ENCODE assay signal across 9 cellular contexts in the genomic region with DNA sequence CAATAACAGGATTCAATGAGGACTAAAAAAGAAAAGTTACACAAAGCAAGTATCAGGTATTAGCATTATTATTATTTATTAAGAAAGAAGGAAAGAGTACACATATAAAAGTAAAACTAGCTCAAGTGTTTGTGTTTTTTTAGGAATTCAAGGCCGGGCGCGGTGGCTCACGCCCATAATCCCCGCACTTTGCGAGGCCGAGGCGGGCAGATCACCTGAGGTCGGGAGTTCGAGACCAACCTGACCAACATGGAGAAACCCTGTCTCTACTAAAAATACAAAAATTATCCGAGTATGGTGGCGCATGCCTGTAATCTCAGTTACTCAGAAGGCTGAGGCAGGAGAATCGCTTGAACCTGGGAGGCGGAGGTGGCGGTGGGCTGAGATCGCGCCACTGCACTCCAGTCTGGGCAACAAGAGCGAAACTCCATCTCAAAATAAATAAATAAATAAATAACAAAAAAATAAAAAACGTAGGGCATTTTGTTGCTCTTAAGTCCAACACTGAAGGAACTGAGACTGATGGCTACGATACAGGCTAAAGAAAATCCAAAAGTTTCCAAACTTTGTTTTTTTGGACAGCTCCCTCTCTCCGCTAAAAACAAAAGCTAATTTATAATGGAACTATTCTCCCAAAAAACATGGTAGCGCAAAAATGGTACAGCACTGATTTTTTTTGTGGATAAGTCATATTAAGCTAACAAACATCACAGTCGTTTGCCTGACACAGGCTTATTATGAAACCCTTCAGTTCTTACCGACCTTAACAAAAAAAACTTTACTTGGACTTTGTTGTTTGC. TPM values are rescaled to one million over a fixed set of nuclear protein-coding genes. Genes with fewer than 3 reads are reported as not detected.
DNase-seq lines count a peak whose midpoint lies in the region; ATAC-seq and TF ChIP-seq lines count a peak whose summit lies in the region.
"Had no signal": no experiment of that assay in that cellular context is flagged by ENCODE, and none has a peak within 500 bp of the region (broad histone marks: within the 10 kb centered on the region; RNA-seq: fewer than 3 reads in every experiment).

No MANE protein-coding gene starts in this region.

- TF ChIP-seq CTCF in GM12865 (IDR thresholded peaks at IDR 0.05; ENCODE audit: insufficient read depth, low read depth, low read length, missing control alignments) (no peak), SU-DHL-6 (IDR thresholded peaks at IDR 0.05; ENCODE audit: insufficient read depth, low read length, poor library complexity, severe bottlenecking) (no peak)

- H3K79me2 ChIP-seq in SU-DHL-6 (ENCODE audit: insufficient read depth, low read length), result peaks cover 65% of the 10 kb centered on the region

- no peak overlapping the region for H2AFZ ChIP-seq in SU-DHL-6 (ENCODE audit: low read depth, low read length, severe bottlenecking)

- no peaks in the 10 kb centered on the region for H3K9me3 ChIP-seq in SU-DHL-6 (ENCODE audit: insufficient read depth, low read length)

- DNase-seq in GM12865 (ENCODE audit: low read depth) (no peak), fibroblast of peridontal ligament (ENCODE audit: extremely low read depth) (peak; percentile 15), skeletal muscle cell (ENCODE audit: low read depth) (no peak), A172 (ENCODE audit: low spot score) (no peak)
- DNase-seq: NCI-H1105 had no signal

- peak overlapping the region; percentile 76 for H3K9ac ChIP-seq in SU-DHL-6 (ENCODE audit: low read length)

- H3K27ac ChIP-seq in SU-DHL-6 (ENCODE audit: low read depth, low read length), result no peak overlapping the region

- no peaks in the 10 kb centered on the region for H3K36me3 ChIP-seq in SU-DHL-6 (ENCODE audit: low read length)

- no peak for ATAC-seq in activated CD4-positive, CD25-positive, alpha-beta regulatory T cell treated with anti-CD3 and anti-CD28 coated beads, Interleukin-2, amount 50 U/mL, for 24 hours
- ATAC-seq in HG03196 (IDR thresholded peaks at IDR 0.05; ENCODE audit: unreplicated experiment) (no peak), GM21360 (IDR thresholded peaks at IDR 0.05; ENCODE audit: unreplicated experiment) (no peak)

- no peaks in the 10 kb centered on the region; the same call in 1 of the 2 replicates for H4K20me1 ChIP-seq in SU-DHL-6 (ENCODE audit: low read depth, low read length)

- peak overlapping the region; percentile 84 for H3K4me2 ChIP-seq in SU-DHL-6 (ENCODE audit: low read depth, low read length, poor library complexity, severe bottlenecking)

- H3K4me3 ChIP-seq in GM12865 (ENCODE audit: low read depth, low read length), result peak overlapping the region; percentile 99
- peak overlapping the region; percentile 77 for H3K4me3 ChIP-seq in SU-DHL-6 (ENCODE audit: insufficient read depth, low read length, poor library complexity, severe bottlenecking)
- H3K4me3 ChIP-seq in skeletal muscle cell (ENCODE audit: low read depth, low read length), result peak overlapping the region; percentile 82

- H3K9me2 ChIP-seq in SU-DHL-6 (replicated peaks; ENCODE audit: insufficient read depth, low read length), result no peaks in the 10 kb centered on the region

- H3K27me3 ChIP-seq in SU-DHL-6 (ENCODE audit: low read length), result no peaks in the 10 kb centered on the region

- H3F3A ChIP-seq in SU-DHL-6 (ENCODE audit: insufficient read depth), result peaks cover 10% of the 10 kb centered on the region

RNA-seq across cellular contexts. Expression of gene TRAPPC8, which starts 1.7 kb away (rescaled TPM):
- 39.6 and 48.1 TPM in 2 replicates for total RNA-seq in A172 (2014; rRNA removed; shearing (Covaris generic))
